Comparison of ENCODE assay signal across 18 cellular contexts in the genomic region with DNA sequence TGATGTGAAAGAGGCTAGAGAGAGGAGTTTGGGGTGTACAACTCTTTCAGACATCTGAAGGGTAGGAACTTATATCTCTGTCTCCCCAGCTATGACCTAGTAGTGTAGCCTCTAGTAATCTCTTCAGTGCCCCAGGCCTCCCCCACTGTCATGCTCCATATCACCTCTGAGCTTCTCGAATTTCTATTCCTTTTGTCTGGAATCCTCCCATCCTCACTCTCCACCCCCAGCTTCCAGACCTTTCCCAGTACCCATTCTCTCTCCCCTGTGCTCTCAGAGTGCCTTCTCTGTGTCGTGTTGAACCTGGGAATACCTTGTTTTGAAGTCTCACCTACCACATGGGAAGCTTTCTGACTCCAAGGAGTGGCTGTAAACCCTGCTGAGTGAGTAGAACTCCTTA. TPM values are rescaled to one million over a fixed set of nuclear protein-coding genes. Genes with fewer than 3 reads are reported as not detected.
DNase-seq lines count a peak whose midpoint lies in the region; FAIRE-seq and TF ChIP-seq lines count a peak whose summit lies in the region.
"Had no signal": no experiment of that assay in that cellular context is flagged by ENCODE, and none has a peak within 500 bp of the region (broad histone marks: within the 10 kb centered on the region; RNA-seq: fewer than 3 reads in every experiment).

No MANE protein-coding gene starts in this region.

- H3K56ac ChIP-seq in H1 (replicated peaks; ENCODE audit: insufficient read length, low read depth, low read length): no peak overlapping the region
- peak overlapping the region; percentile 72 for H3K56ac ChIP-seq in mesendoderm (ENCODE audit: low read length)

- no peak overlapping the region for H3K14ac ChIP-seq in H1 (ENCODE audit: insufficient read length)

- H4K8ac ChIP-seq in H1 (ENCODE audit: extremely low read depth, insufficient read depth, low read length): no peak overlapping the region
- no peak overlapping the region for H4K8ac ChIP-seq in mesendoderm (ENCODE audit: low read depth, low read length)

- H3K18ac ChIP-seq in H1 (ENCODE audit: extremely low read depth, low read length) (peak overlapping the region; percentile 11; the same call in 1 of the 2 replicates), mesendoderm (ENCODE audit: low read length) (no peak overlapping the region)

- no peak for TF ChIP-seq EP300 in H1 (IDR thresholded peaks at IDR 0.05; ENCODE audit: borderline replicate concordance in 1 of 2, low read depth in 2 of 2, low read length in 2 of 2)

- H3K4me2 ChIP-seq in H1 (ENCODE audit: insufficient read depth in 1 of 2, low read depth in 2 of 2, low read length in 2 of 2) (peak overlapping the region in 1 of 2 experiments; percentile 31; a peak in 2 of 4 replicates), mesendoderm (ENCODE audit: low read length) (no peak overlapping the region)

- no peak overlapping the region for H3K23ac ChIP-seq in H1 (ENCODE audit: insufficient read length)
- no peak overlapping the region for H3K23ac ChIP-seq in mesendoderm (ENCODE audit: low read length)

- H3K79me2 ChIP-seq in H1 (ENCODE audit: control insufficient read depth in 1 of 2, insufficient read depth in 2 of 2, low read length in 2 of 2): peaks cover 10 to 31% of the 10 kb centered on the region in 2 experiments
- H3K79me2 ChIP-seq in mesendoderm (ENCODE audit: control insufficient read depth, insufficient read depth, low read length): peaks cover 21% of the 10 kb centered on the region

- 38% methylated on average over 2 of the region's 2 CpGs; no CpG with 5 or more reads in 1 of the 2 experiments for WGBS in H1 (ENCODE audit: extremely low coverage in 1 of 2, insufficient coverage in 1 of 2, insufficient read length in 1 of 2, insufficient replicate concordance in 2 of 2, low coverage in 1 of 2, low lambda C conversion rate in 2 of 2, missing lambda C conversion rate in 1 of 2), 2 experiments
- WGBS in mesendoderm (ENCODE audit: extremely low coverage, insufficient coverage, low lambda C conversion rate): no CpG with 5 or more reads among the region's 2 CpGs

- H4K20me1 ChIP-seq in H1 (replicated peaks in 1 of 2; ENCODE audit: control insufficient read depth in 1 of 2, insufficient read depth in 2 of 2, low read length in 2 of 2): no peaks in the 10 kb centered on the region

- no peak overlapping the region; the same call in 1 of the 2 replicates for H2BK20ac ChIP-seq in H1 (ENCODE audit: low read length)

- POLR2A ChIA-PET in HEK293 (lab: Yijun Ruan, JAX) (no interaction called here), H1 (lab: Charles Lee; ENCODE audit: partially characterized antibody) (interaction anchor here (0.5 to 25.1 kb wide), 10 partner anchors 13 to 80 kb away, joined by 3 to 748 read pairs (median 4); no protein-coding TSS in a partner anchor)

- H3K79me1 ChIP-seq in H1 (ENCODE audit: low read depth, low read length): no peaks in the 10 kb centered on the region
- H3K79me1 ChIP-seq in mesendoderm (ENCODE audit: low read length): peaks cover 2% of the 10 kb centered on the region

- H3K9me3 ChIP-seq in HEK293 (ENCODE audit: control insufficient read depth, insufficient read depth, low read depth, low read length): no peaks in the 10 kb centered on the region
- H3K9me3 ChIP-seq in H1 (ENCODE audit: insufficient read depth in 2 of 2, low read depth in 1 of 2, low read length in 1 of 2): no peaks in the 10 kb centered on the region

- no peak overlapping the region for H4K91ac ChIP-seq in H1 (replicated peaks; ENCODE audit: insufficient read length, low read length)

- H3K4ac ChIP-seq in H1 (replicated peaks; ENCODE audit: insufficient read length, low read depth, low read length) (peak overlapping the region; percentile 61), mesendoderm (ENCODE audit: low read depth, low read length) (peak overlapping the region; percentile 75)

- peak overlapping the region; percentile 6; the same call in 1 of the 2 replicates for H2BK5ac ChIP-seq in H1 (ENCODE audit: low read depth, low read length)
- H2BK5ac ChIP-seq in mesendoderm (ENCODE audit: low read length): peak overlapping the region; percentile 33

- H3K27ac ChIP-seq in HEK293 (ENCODE audit: extremely low read depth, low read depth, low read length): no peak overlapping the region
- no peak overlapping the region for H3K27ac ChIP-seq in H1 (ENCODE audit: low read depth, low read length)
- peak overlapping the region; percentile 1 for H3K27ac ChIP-seq in mesendoderm (ENCODE audit: low read depth, low read length)

- H2AFZ ChIP-seq in H1 (ENCODE audit: low read length): no peak overlapping the region

- H3K4me1 ChIP-seq in HEK293 (ENCODE audit: control insufficient read depth, insufficient read depth, low read length) (no peaks in the 10 kb centered on the region), H1 (replicated peaks in 1 of 4; ENCODE audit: control insufficient read depth in 3 of 4, insufficient read depth in 4 of 4, low read length in 3 of 4) (peaks cover 8 to 22% (median 16%) of the 10 kb centered on the region in 4 experiments), mesendoderm (ENCODE audit: control insufficient read depth, low read depth, low read length) (peaks cover 14% of the 10 kb centered on the region)

- H3K9ac ChIP-seq in H1 (replicated peaks in 1 of 4; ENCODE audit: extremely low read depth in 1 of 4, low read depth in 3 of 4, low read length in 3 of 4): no peak overlapping the region
- H3K9ac ChIP-seq in mesendoderm (ENCODE audit: low read length): peak overlapping the region; percentile 16

- H2BK12ac ChIP-seq in H1 (ENCODE audit: low read depth, low read length): peak overlapping the region; percentile 78; the same call in 1 of the 2 replicates

- no peak for TF ChIP-seq POLR2A in H1 (IDR thresholded peaks at IDR 0.05; ENCODE audit: control extremely low read depth in 1 of 2, low read depth in 2 of 2, low read length in 2 of 2)

- H3K36me3 ChIP-seq in HEK293 (ENCODE audit: control insufficient read depth in 2 of 2, insufficient read depth in 1 of 2, low read length in 2 of 2) (no peaks in the 10 kb centered on the region), H1 (ENCODE audit: control insufficient read depth in 2 of 4, insufficient read depth in 4 of 4, low read length in 3 of 4) (no peaks in the 10 kb centered on the region), mesendoderm (ENCODE audit: control insufficient read depth, insufficient read depth, low read length) (no peaks in the 10 kb centered on the region)

- H2BK15ac ChIP-seq in H1 (ENCODE audit: low read length) (peak overlapping the region; percentile 22; the same call in 1 of the 2 replicates), mesendoderm (replicated peaks; ENCODE audit: low read depth) (no peak overlapping the region)

- TF ChIP-seq RAD21 in H1 (IDR thresholded peaks at IDR 0.05 in 1 of 2, conservative IDR thresholded peaks at IDR 0.05 in 1 of 2; ENCODE audit: low read depth in 2 of 2, low read length in 2 of 2): no peak

- H3K27me3 ChIP-seq in H1 (replicated peaks in 1 of 4; ENCODE audit: control insufficient read depth in 3 of 4, extremely low read depth in 1 of 4, insufficient read depth in 3 of 4, low read length in 3 of 4) (no peaks in the 10 kb centered on the region), mesendoderm (ENCODE audit: insufficient read depth, low read length, poor library complexity) (no peaks in the 10 kb centered on the region)

- CTCF ChIA-PET in HEK293 (lab: Yijun Ruan, JAX) (no interaction called here), H1 (lab: Charles Lee; ENCODE audit: partially characterized antibody) (interaction anchor here (0.6 to 10.7 kb wide), 11 partner anchors 10 to 84 kb away, joined by 3 to 129 read pairs (median 4); no protein-coding TSS in a partner anchor)

- H2AK5ac ChIP-seq in H1 (ENCODE audit: low read depth, low read length) (no peak overlapping the region; the same call in 1 of the 2 replicates), mesendoderm (ENCODE audit: low read length) (peak overlapping the region; percentile 53)

- H2BK120ac ChIP-seq in H1 (replicated peaks; ENCODE audit: low read depth, low read length): no peak overlapping the region
- H2BK120ac ChIP-seq in mesendoderm (ENCODE audit: low read depth, low read length): no peak overlapping the region

- H3K23me2 ChIP-seq in H1 (ENCODE audit: low read depth, low read length): peaks cover 3% of the 10 kb centered on the region; the same call in 1 of the 2 replicates

- TF ChIP-seq CTCF in HEK293 (tag by site-specific recombination; IDR thresholded peaks at IDR 0.05) (no peak), H1 (IDR thresholded peaks at IDR 0.05; ENCODE audit: control extremely low read depth in 1 of 3, insufficient read depth in 1 of 3, low read depth in 1 of 3, low read length in 3 of 3) (no peak)

- peak; percentile 24 for FAIRE-seq in H1 (lab: Jason Lieb, UNC)
- FAIRE-seq: A204.1, GM12878, GM18507, HTR-8/SVneo had no signal

- no peak overlapping the region for H4K5ac ChIP-seq in H1 (ENCODE audit: insufficient read length, low read depth, low read length)
- H4K5ac ChIP-seq in mesendoderm (ENCODE audit: low read length): no peak overlapping the region

- DNase-seq in H1 (ENCODE audit: low read depth in 1 of 2, low spot score in 2 of 2) (no peak), mesendoderm (peak; percentile 51), NCI-H510A treated with DMSO at 0.1 percent for 48 hours (lab: John Stamatoyannopoulos, UW) (no peak), medulla oblongata (ENCODE audit: extremely low spot score) (no peak)
- no peak for DNase-seq in activated CD4-positive, CD25-positive, alpha-beta regulatory T cell treated with anti-CD3 and anti-CD28 coated beads, Interleukin-2, amount 50 U/mL, for 72 hours
- DNase-seq in effector CD8-positive, alpha-beta T cell (lab: John Stamatoyannopoulos, UW): no peak
- DNase-seq: C1 segment of cervical spinal cord; Calu3; CD4-positive, alpha-beta T cell; DMS 273 treated with DMSO at 0.1 percent for 48 hours; DMS79; GOT3; HCEC 1CT had no signal

- H3K4me3 ChIP-seq in HEK293 (ENCODE audit: low read depth, low read length) (no peak overlapping the region), H1 (ENCODE audit: extremely low read depth in 1 of 4, insufficient read depth in 2 of 4, low read depth in 3 of 4, low read length in 4 of 4) (no peak overlapping the region), mesendoderm (ENCODE audit: low read length) (no peak overlapping the region)
- H3K4me3 ChIP-seq: GM12878 had no signal

RNA-seq across cellular contexts. Expression of a gene that starts 3.6 kb away (rescaled TPM):
- 238 and 243 TPM in 2 replicates for total RNA-seq in H1 (2021; fragmentation: NEBNext Ultra II Directional; extraction: Animal tissue kit (Norgen Biotek cat#: 25700))
- 55.8 and 104 TPM in 2 replicates for polyA plus RNA-seq in H1 (2011; rRNA removed)
- 31.2 TPM for polyA plus RNA-seq in H1 (2011; cell fraction: cytosol; rRNA removed)
- polyA plus RNA-seq in H1 (2011; cell fraction: nucleus; rRNA removed): 88.9 TPM
- polyA plus RNA-seq in H1 (2012, experiment 1 of 2): 145 to 173 TPM (median 167 TPM) in 4 replicates
- polyA plus RNA-seq in H1 (2012, experiment 2 of 2): 212 TPM
- polyA plus RNA-seq in H1 (2013, experiment 1 of 2): 218 TPM
- 220 TPM for polyA plus RNA-seq in H1 (2013, experiment 2 of 2)
- 28.4 and 38.8 TPM in 2 replicates for polyA minus RNA-seq in H1 (2011; rRNA and poly(A)+ RNA removed)
- polyA minus RNA-seq in H1 (2011; cell fraction: cytosol; rRNA and poly(A)+ RNA removed): 90.8 TPM
- polyA minus RNA-seq in H1 (2011; cell fraction: nucleus; rRNA and poly(A)+ RNA removed): 44.7 TPM
- polyA plus RNA-seq in mesendoderm (2013, experiment 1 of 2): 252 TPM
- 256 TPM for polyA plus RNA-seq in mesendoderm (2013, experiment 2 of 2)
- total RNA-seq: CD4-positive, alpha-beta T cell had no signal

RNA-seq across cellular contexts. Expression of a gene that starts 46.4 kb away (rescaled TPM):
- 136 and 138 TPM in 2 replicates for total RNA-seq in H1 (2021; fragmentation: NEBNext Ultra II Directional; extraction: Animal tissue kit (Norgen Biotek cat#: 25700))
- polyA plus RNA-seq in H1 (2011; rRNA removed): 73.3 and 109 TPM in 2 replicates
- polyA plus RNA-seq in H1 (2011; cell fraction: cytosol; rRNA removed): 187 TPM
- 354 TPM for polyA plus RNA-seq in H1 (2011; cell fraction: nucleus; rRNA removed)
- polyA plus RNA-seq in H1 (2012, experiment 1 of 2): 86.6 to 119 TPM (median 110 TPM) in 4 replicates
- 48.2 TPM for polyA plus RNA-seq in H1 (2012, experiment 2 of 2)
- 97.6 TPM for polyA plus RNA-seq in H1 (2013, experiment 1 of 2)
- 85.4 TPM for polyA plus RNA-seq in H1 (2013, experiment 2 of 2)
- 36.6 and 38.3 TPM in 2 replicates for polyA minus RNA-seq in H1 (2011; rRNA and poly(A)+ RNA removed)
- 57.2 TPM for polyA minus RNA-seq in H1 (2011; cell fraction: cytosol; rRNA and poly(A)+ RNA removed)
- polyA minus RNA-seq in H1 (2011; cell fraction: nucleus; rRNA and poly(A)+ RNA removed): 83.5 TPM
- polyA plus RNA-seq in mesendoderm (2013, experiment 1 of 2): 35.6 TPM
- 34.6 TPM for polyA plus RNA-seq in mesendoderm (2013, experiment 2 of 2)
